27 cellular contexts compared by ENCODE assay signal in genomic region chr1:150263549-150263948, GRCh38. TPM values are rescaled to one million over a fixed set of nuclear protein-coding genes. Genes with fewer than 3 reads are reported as not detected.
"Had no signal": no experiment of that assay in that cellular context is flagged by ENCODE, and none has a peak within 500 bp of the region (broad histone marks: within the 10 kb centered on the region; RNA-seq: fewer than 3 reads in every experiment).

No MANE protein-coding gene starts in this region.

- H3K4me2 ChIP-seq: smooth muscle cell had no signal

- H3K9me3 ChIP-seq: colonic mucosa, heart right ventricle, left lung, stomach, suprapubic skin, tibial nerve had no signal

- H3K4me3 ChIP-seq: colonic mucosa, heart right ventricle, left lung, smooth muscle cell, stomach, suprapubic skin, tibial nerve had no signal

- DNase-seq: activated CD8-positive, alpha-beta memory T cell treated with anti-CD3 and anti-CD28 coated beads for 24 hours; activated CD8-positive, alpha-beta memory T cell treated with anti-CD3 and anti-CD28 coated beads, Interleukin-2, amount 50 U/mL, for 4 hours; activated naive CD8-positive, alpha-beta T cell treated with anti-CD3 and anti-CD28 coated beads for 36 hours; activated T-cell treated with anti-CD3 and anti-CD28 coated beads, Interleukin-2, amount 50 U/mL, for 24 hours; colonic mucosa; heart right ventricle; immature natural killer cell; kidney glomerular epithelial cell; left lung; midbrain; nucleus accumbens; posterior cingulate gyrus; stimulated activated CD4-positive, alpha-beta T cell treated with anti-CD3 and anti-CD28 coated beads, Interleukin-15, amount 100 ng/mL, for 24 hours; stomach; T1000 had no signal

- H3K27me3 ChIP-seq: colonic mucosa had no signal

- ATAC-seq: activated T-helper 17 cell treated with anti-CD3 and anti-CD28 coated beads, Interleukin-2, amount 50 U/mL, for 72 hours; heart right ventricle; left lung; sciatic nerve; stimulated activated memory B cell treated with anti-CD40 and anti-IgM and Interleukin-4, amounts not matched to agents 10 μg/mL and 1 μg/mL and 100 μg/mL, for 72 hours; WTC11 had no signal

- H3K27ac ChIP-seq: colonic mucosa, heart right ventricle, left lung, suprapubic skin, tibial nerve had no signal

RNA-seq across cellular contexts. Expression of gene CA14, which starts 6.0 kb away (rescaled TPM):
- total RNA-seq: activated naive CD8-positive, alpha-beta T cell treated with anti-CD3 and anti-CD28 coated beads for 36 hours; activated T-helper 17 cell treated with anti-CD3 and anti-CD28 coated beads, Interleukin-2, amount 50 U/mL, for 72 hours; bronchial epithelial cell; epithelial cell of proximal tubule; fibroblast of villous mesenchyme; lung microvascular endothelial cell; renal cortical epithelial cell; smooth muscle cell had no signal

RNA-seq across cellular contexts. Expression of gene CIART, which starts 18.8 kb away (rescaled TPM):
- polyA plus RNA-seq: immature natural killer cell had no signal
